ENCODE assay signal across 21 cellular contexts in genomic region chr18:26901020-26901419, GRCh38. TPM values are rescaled to one million over a fixed set of nuclear protein-coding genes. Genes with fewer than 3 reads are reported as not detected.
DNase-seq lines count a peak whose midpoint lies in the region; ATAC-seq lines count a peak whose summit lies in the region.
"Had no signal": no experiment of that assay in that cellular context is flagged by ENCODE, and none has a peak within 500 bp of the region (broad histone marks: within the 10 kb centered on the region; RNA-seq: fewer than 3 reads in every experiment).

No MANE protein-coding gene starts in this region.

- no peak for ATAC-seq in GM21367 (IDR thresholded peaks at IDR 0.05; ENCODE audit: unreplicated experiment)
- ATAC-seq: GM12878 had no signal

- peak; percentile 11 for DNase-seq in HT1080 (ENCODE audit: low read depth)
- DNase-seq in astrocyte of the hippocampus (ENCODE audit: low read depth, low spot score) = peak; percentile 45
- peak; percentile 6 for DNase-seq in kidney glomerular epithelial cell (lab: John Stamatoyannopoulos, UW)
- peak; percentile 50 for DNase-seq in renal cortical epithelial cell (ENCODE audit: low read depth)
- DNase-seq in mucosa of gallbladder (ENCODE audit: low spot score) = no peak
- DNase-seq in activated CD8-positive, alpha-beta memory T cell treated with anti-CD3 and anti-CD28 coated beads for 24 hours = no peak
- DNase-seq: CD4-positive, CD25-positive, alpha-beta regulatory T cell; DMS79 treated with DMSO at 0.1 percent for 48 hours; Kasumi-1; NCI-H1417; NCI-H187; NCI-H2227 treated with DMSO at 0.1 percent for 48 hours; NCI-H510A; NCI-H748 treated with DMSO at 0.1 percent for 48 hours; SIG-M5; SK-N-SH had no signal

RNA-seq across cellular contexts. Expression of gene AQP4, which starts 35.5 kb away (rescaled TPM):
- total RNA-seq in HT1080 (2014; rRNA removed; shearing (Covaris generic)) = not detected in 2 replicates
- not detected in 2 replicates for polyA plus RNA-seq in HT1080 (2015; cell fraction: cytosol; rRNA removed)
- polyA plus RNA-seq in HT1080 (2015; cell fraction: nucleus; rRNA removed) = not detected in 2 replicates
- total RNA-seq in renal cortical epithelial cell (2.1 and 2.6 TPM in 2 replicates), mucosa of gallbladder (1.7 TPM)
- total RNA-seq: A673; CD4-positive, CD25-positive, alpha-beta regulatory T cell; MCF 10A had no signal
- polyA plus RNA-seq: BJ; CD4-positive, CD25-positive, alpha-beta regulatory T cell; SK-N-SH had no signal

Comparison
In these comparisons a context has a peak if more than half of its experiments do, and no peak if none do; other contexts are left out.
1. DNase-seq: peak in HT1080 (single experiment), astrocyte of the hippocampus (single experiment), kidney glomerular epithelial cell (single experiment) and renal cortical epithelial cell (single experiment); none in mucosa of gallbladder (single experiment) and activated CD8-positive, alpha-beta memory T cell treated with anti-CD3 and anti-CD28 coated beads for 24 hours (single experiment).